16 cellular contexts compared by ENCODE assay signal in the genomic region with DNA sequence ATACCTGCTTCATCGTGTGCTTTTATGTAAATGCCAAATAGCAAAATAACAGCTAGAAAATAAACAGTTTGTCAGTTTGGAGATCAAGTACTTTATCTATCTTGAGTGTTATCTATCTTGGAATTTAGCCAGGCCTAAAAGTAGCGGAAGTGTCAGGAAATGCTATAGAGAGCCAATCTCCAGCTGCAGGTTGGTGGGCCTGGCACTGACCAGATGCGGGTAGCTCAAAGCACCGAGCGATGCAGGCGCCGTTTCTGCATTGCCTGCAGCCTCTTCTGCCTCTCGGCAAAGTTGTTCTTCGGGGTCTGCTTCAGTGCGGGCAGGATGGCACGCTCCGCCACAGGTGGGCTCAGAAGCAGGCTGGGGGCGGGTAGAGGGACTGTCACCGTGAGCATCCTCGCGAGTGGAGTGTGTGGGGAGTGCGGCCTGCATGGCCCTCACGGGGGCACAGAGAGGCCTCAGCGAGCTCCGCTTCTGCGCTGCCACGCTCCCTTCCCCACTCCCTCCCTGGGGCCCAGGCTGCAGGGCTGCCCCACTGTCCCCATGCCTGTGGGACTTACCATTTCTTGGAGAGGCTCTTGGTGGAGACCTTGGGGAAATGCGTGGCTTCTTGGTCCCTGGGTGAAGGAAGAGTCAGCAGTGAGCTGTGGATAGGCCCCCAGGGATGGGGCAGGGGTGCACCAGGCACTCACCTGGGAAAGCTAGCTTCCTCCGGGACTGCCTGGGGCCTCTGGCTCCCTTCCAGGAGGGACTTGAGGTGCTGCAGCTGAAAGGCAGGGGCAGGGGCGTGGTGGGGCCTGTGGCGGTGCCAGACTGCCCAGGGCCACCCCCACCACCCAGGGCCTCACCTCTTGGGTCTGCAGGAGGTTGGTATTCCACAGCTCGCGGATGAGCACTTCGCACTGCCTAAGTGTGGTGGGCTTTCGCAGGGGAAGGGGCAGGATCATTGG. TPM values are rescaled to one million over a fixed set of nuclear protein-coding genes. Genes with fewer than 3 reads are reported as not detected.
"Had no signal": no experiment of that assay in that cellular context is flagged by ENCODE, and none has a peak within 500 bp of the region (broad histone marks: within the 10 kb centered on the region; RNA-seq: fewer than 3 reads in every experiment).

No MANE protein-coding gene starts in this region.

RNA-seq across cellular contexts. Expression of gene CCDC74B, which starts 5.3 kb away (rescaled TPM):
- total RNA-seq: psoas muscle, skeletal muscle tissue had no signal

RNA-seq across cellular contexts. Expression of gene POTEF, which starts 10.6 kb away (rescaled TPM):
- total RNA-seq: esophagus mucosa; fibroblast of lung; frontal cortex; heart left ventricle; left ventricle myocardium inferior; lower lobe of right lung; natural killer cell treated with Interleukin-12 subunit alpha and Interleukin-12 subunit beta and Interleukin-15 and Interleukin-18, amount 100 ng/mL, for 72 hours; psoas muscle; right lobe of liver; skeletal muscle tissue; spleen; temporal lobe; ureter had no signal
- polyA plus RNA-seq: fibroblast of lung, heart left ventricle, psoas muscle, spleen had no signal

RNA-seq across cellular contexts. Expression of gene TUBA3E, which starts 58.6 kb away (rescaled TPM):
- total RNA-seq: cerebellum; esophagus mucosa; fibroblast of lung; frontal cortex; glomerular endothelial cell; lower lobe of right lung; natural killer cell treated with Interleukin-12 subunit alpha and Interleukin-12 subunit beta and Interleukin-15 and Interleukin-18, amount 100 ng/mL, for 72 hours; pancreas; psoas muscle; right lobe of liver; skeletal muscle tissue; spleen; temporal lobe; ureter had no signal
- polyA plus RNA-seq: fibroblast of lung had no signal
